In the genomic region with DNA sequence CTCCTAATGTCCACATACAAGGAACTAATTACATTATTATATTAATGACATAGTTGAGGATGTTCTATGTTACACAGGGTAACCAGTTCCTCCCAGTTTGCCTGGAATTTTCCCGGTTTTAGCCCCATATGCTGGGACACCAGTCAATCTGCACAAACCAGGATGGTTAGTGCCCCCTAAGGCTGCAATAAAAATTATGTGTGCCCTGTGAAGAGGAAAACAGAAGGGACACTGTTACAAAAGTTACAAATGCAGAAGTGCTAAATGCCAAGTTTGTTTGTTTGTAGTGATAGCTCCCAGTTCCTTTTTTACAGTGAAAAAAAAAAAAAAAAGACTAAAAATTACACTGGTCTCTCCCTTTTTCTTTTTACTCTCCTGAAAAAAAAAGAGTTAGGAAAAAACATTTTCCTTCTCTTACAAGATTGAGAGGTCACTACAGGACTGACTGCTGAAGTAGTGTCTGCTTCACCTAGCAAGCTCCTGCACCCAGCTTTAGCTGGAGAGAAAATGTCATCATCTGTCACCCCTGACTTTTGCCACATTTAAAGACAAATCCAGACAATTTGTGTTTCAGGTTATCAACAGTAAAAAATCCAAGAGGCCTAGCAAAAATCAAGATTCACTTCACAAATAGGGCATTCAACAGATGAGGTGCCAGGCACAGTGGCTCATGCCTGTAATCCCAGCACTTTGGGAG, we compare ENCODE assay signal across 8 cellular contexts. TPM values are rescaled to one million over a fixed set of nuclear protein-coding genes. Genes with fewer than 3 reads are reported as not detected.
A peak's percentile ranks its signal among the peaks of the same experiment; 100 is the strongest.
DNase-seq lines count a peak whose midpoint lies in the region; ATAC-seq and TF ChIP-seq lines count a peak whose summit lies in the region.

No MANE protein-coding gene starts in this region.

- ATAC-seq in activated T-cell treated with anti-CD3 and anti-CD28 coated beads, Interleukin-2, amount 50 U/mL, for 4 hours = no peak
- ATAC-seq in GM21786 (IDR thresholded peaks at IDR 0.05; ENCODE audit: unreplicated experiment) = no peak

- peaks cover 9% of the 10 kb centered on the region; the same call in 1 of the 2 replicates for H3F3A ChIP-seq in PC-9 (ENCODE audit: insufficient read depth, low read depth)

- BruUV-seq in PC-9 (replicated peaks; lab: Mats Ljungman, UMichigan) = no TSS peak

- H3K79me2 ChIP-seq in PC-9 (ENCODE audit: low read depth) = no peaks in the 10 kb centered on the region

- CTCF ChIA-PET in PC-9 (lab: Charles Lee) = no interaction called here

- H3K4me1 ChIP-seq in tibial artery = peaks cover 0 to 72% (median 25%) of the 10 kb centered on the region in 4 donors
- peaks cover 11% of the 10 kb centered on the region; the same call in 1 of the 2 replicates for H3K4me1 ChIP-seq in PC-9 (replicated peaks; ENCODE audit: insufficient read depth)

- peak overlapping the region; percentile 79 to 86 for H3K27ac ChIP-seq in tibial artery
- no peak overlapping the region for H3K27ac ChIP-seq in PC-9

- H3K27me3 ChIP-seq in tibial artery = no peaks in the 10 kb centered on the region
- no peaks in the 10 kb centered on the region for H3K27me3 ChIP-seq in PC-9 (ENCODE audit: insufficient read depth, low read depth)

- H3K9me2 ChIP-seq in PC-9 (ENCODE audit: insufficient read depth) = no peaks in the 10 kb centered on the region

- no peak overlapping the region for H3K4me2 ChIP-seq in PC-9

- no peaks in the 10 kb centered on the region for H3K36me3 ChIP-seq in tibial artery
- no peaks in the 10 kb centered on the region for H3K36me3 ChIP-seq in PC-9 (ENCODE audit: low read depth)

- peaks cover 10% of the 10 kb centered on the region for H3K36me3 Mint-ChIP-seq in activated T-cell treated with anti-CD3 and anti-CD28 coated beads, Interleukin-2, amount 50 U/mL, for 4 hours (ENCODE audit: insufficient read depth)

- H3K9me3 ChIP-seq in tibial artery (no peaks in the 10 kb centered on the region), PC-9 (ENCODE audit: insufficient read depth, low read depth) (no peaks in the 10 kb centered on the region)

- peak; percentile 3 for TF ChIP-seq CTCF in fibroblast of the aortic adventitia (IDR thresholded peaks at IDR 0.05; ENCODE audit: insufficient read depth, low read length)
- no peak for TF ChIP-seq CTCF in tibial artery (IDR thresholded peaks at IDR 0.05)
- TF ChIP-seq CTCF in PC-9 (conservative IDR thresholded peaks at IDR 0.05) = no peak

- H3K4me3 Mint-ChIP-seq in activated T-cell treated with anti-CD3 and anti-CD28 coated beads, Interleukin-2, amount 50 U/mL, for 4 hours = peak overlapping the region; percentile 94

- no peak overlapping the region for H2AFZ ChIP-seq in PC-9

- H4K20me1 ChIP-seq in PC-9 (ENCODE audit: insufficient read depth) = no peaks in the 10 kb centered on the region

- peaks cover 80% of the 10 kb centered on the region for H3K4me1 Mint-ChIP-seq in activated T-cell treated with anti-CD3 and anti-CD28 coated beads, Interleukin-2, amount 50 U/mL, for 4 hours (ENCODE audit: low read depth)

- no peaks in the 10 kb centered on the region for H3K27me3 Mint-ChIP-seq in activated T-cell treated with anti-CD3 and anti-CD28 coated beads, Interleukin-2, amount 50 U/mL, for 4 hours (ENCODE audit: low read depth)

- no peak for DNase-seq in activated T-cell treated with anti-CD3 and anti-CD28 coated beads, Interleukin-2, amount 50 U/mL, for 4 hours
- DNase-seq in activated T-cell treated with anti-CD3 and anti-CD28 coated beads, Interleukin-2, amount 50 U/mL, for 1 hour = no peak
- DNase-seq in SKM-1 treated with dmso at 0.1 percent for 144 hours (lab: John Stamatoyannopoulos, UW; ENCODE audit: unreplicated experiment) = peak; percentile 80
- DNase-seq in fibroblast of the aortic adventitia (ENCODE audit: low read depth) = no peak
- no peak for DNase-seq in tibial artery
- no peak for DNase-seq in PC-9
- no peak for DNase-seq in mucosa of gallbladder (ENCODE audit: low spot score)

- POLR2A ChIA-PET in PC-9 (lab: Charles Lee; ENCODE audit: unreplicated experiment) = no interaction called here

- no peaks in the 10 kb centered on the region for H3K9me3 Mint-ChIP-seq in activated T-cell treated with anti-CD3 and anti-CD28 coated beads, Interleukin-2, amount 50 U/mL, for 4 hours

- intact Hi-C loops in tibial artery (cut with DNase I; ENCODE audit: low total_unique reads) (no loop called here), PC-9 (cut with micrococcal nuclease; ENCODE audit: unreplicated experiment) (no loop called here)

- H3K4me3 ChIP-seq in fibroblast of the aortic adventitia (ENCODE audit: low read depth, low read length) = no peak overlapping the region
- H3K4me3 ChIP-seq in tibial artery = no peak overlapping the region
- no peak overlapping the region for H3K4me3 ChIP-seq in PC-9

RNA-seq across cellular contexts. Expression of a gene that starts 3.2 kb away (rescaled TPM):
- 10 to 100 TPM; 75.0 to 91.5 (median 78.3) TPM for total RNA-seq in activated T-cell treated with anti-CD3 and anti-CD28 coated beads, Interleukin-2, amount 50 U/mL, for 4 hours
- total RNA-seq in fibroblast of the aortic adventitia (ENCODE audit: low replicate concordance) (2.5 and 29.2 TPM in 2 replicates), PC-9 (2021) (1.7 and 3.4 TPM in 2 replicates), mucosa of gallbladder (40.6 TPM)
